In the genomic region with DNA sequence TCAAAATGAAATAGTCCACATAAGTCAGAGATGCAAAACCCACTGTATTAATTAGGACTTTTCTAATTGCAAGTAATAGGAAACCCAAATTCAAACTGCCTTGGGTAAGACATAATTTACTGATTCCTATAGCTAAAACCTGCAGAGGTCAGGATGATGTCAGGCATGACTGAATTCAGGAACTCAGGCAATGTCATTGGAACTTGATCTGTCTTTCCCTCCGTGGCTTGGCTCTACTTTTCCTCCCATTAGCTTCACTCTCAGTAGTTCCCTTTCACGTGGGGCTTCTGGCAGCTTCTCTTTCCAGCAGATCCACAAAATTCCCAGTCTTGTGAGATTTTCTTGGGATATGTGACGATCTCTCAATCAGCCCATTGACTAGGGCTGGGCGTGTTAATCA, we compare ENCODE assay signal across 28 cellular contexts. TPM values are rescaled to one million over a fixed set of nuclear protein-coding genes. Genes with fewer than 3 reads are reported as not detected.
DNase-seq lines count a peak whose midpoint lies in the region; ATAC-seq and TF ChIP-seq lines count a peak whose summit lies in the region.
"Had no signal": no experiment of that assay in that cellular context is flagged by ENCODE, and none has a peak within 500 bp of the region (broad histone marks: within the 10 kb centered on the region; RNA-seq: fewer than 3 reads in every experiment).

No MANE protein-coding gene starts in this region.

- peak overlapping the region; percentile 2 to 52 (median 14) for H3K27ac Mint-ChIP-seq in nephron
- peak overlapping the region; percentile 72 for H3K27ac Mint-ChIP-seq in type B pancreatic cell
- H3K27ac Mint-ChIP-seq: activated naive CD4-positive, alpha-beta T cell treated with anti-CD3 and anti-CD28 coated beads, Interleukin-2, amount 10 ng/mL, durations not matched to agents 7 days and 5 days; activated T-cell treated with anti-CD3 and anti-CD28 coated beads, Interleukin-2, amount 50 U/mL, for 72 hours; T-helper 1 cell treated with Interleukin-12 subunit alpha and Interleukin-12 subunit beta and Interleukin-4 antibody, amounts not matched to agents 30 μg/mL and 1 μg/mL, for 36 hours had no signal

- H3K36me3 Mint-ChIP-seq in nephron (ENCODE audit: low read depth) (no peaks in the 10 kb centered on the region), type B pancreatic cell (no peaks in the 10 kb centered on the region)

- no peak for DNase-seq in right atrium auricular region (ENCODE audit: low spot score)
- DNase-seq in cardiac septum (ENCODE audit: low spot score) = no peak
- no peak for DNase-seq in OCI-LY7 (ENCODE audit: low spot score)
- no peak for DNase-seq in type B pancreatic cell (ENCODE audit: extremely low spot score, unreplicated experiment)
- DNase-seq in stimulated activated CD4-positive, alpha-beta T cell treated with anti-CD3 and anti-CD28 coated beads, Interleukin-2, amount 100 ng/mL, for 24 hours = no peak
- no peak for DNase-seq in activated T-cell treated with anti-CD3 and anti-CD28 coated beads, Interleukin-2, amount 50 U/mL, for 1 hour
- DNase-seq: activated CD4-positive, alpha-beta T cell treated with anti-CD3 and anti-CD28 coated beads for 4 hours; activated naive CD4-positive, alpha-beta T cell treated with anti-CD3 and anti-CD28 coated beads, Interleukin-2, amount 10 ng/mL, durations not matched to agents 7 days and 5 days; activated T-cell treated with anti-CD3 and anti-CD28 coated beads, Interleukin-2, amount 50 U/mL, for 72 hours; amniotic stem cell; BE2C; Calu3; colonic mucosa; DND-41; foreskin keratinocyte; HCEC 1CT; left lung; mucosa of descending colon; NCI-H2081; NCI-H510A; NK-92 treated with Interleukin-12 subunit alpha and Interleukin-12 subunit beta, amount 100 ng/mL, for 24 hours; posterior cingulate gyrus had no signal

- POLR2A ChIA-PET in OCI-LY7 (lab: Charles Lee) = interaction anchor here (0.6 to 1.4 kb wide), 7 partner anchors 11 to 78 kb away, joined by 3 to 10 read pairs (median 5); no protein-coding TSS in a partner anchor

- H3K4me1 ChIP-seq in right atrium auricular region = peaks cover 0 to 46% of the 10 kb centered on the region in 2 donors
- H3K4me1 ChIP-seq in OCI-LY7 (ENCODE audit: insufficient read depth, low read length, poor library complexity, severe bottlenecking) = peaks cover 33% of the 10 kb centered on the region
- H3K4me1 ChIP-seq: BE2C had no signal

- H3K9me3 ChIP-seq in right atrium auricular region = peaks cover 0 to 7% of the 10 kb centered on the region in 2 donors
- peaks cover 6% of the 10 kb centered on the region for H3K9me3 ChIP-seq in OCI-LY7 (ENCODE audit: low read length)
- H3K9me3 ChIP-seq: BE2C, breast epithelium, colonic mucosa, mucosa of descending colon had no signal

- ATAC-seq in HG03175 (IDR thresholded peaks at IDR 0.05; ENCODE audit: unreplicated experiment) = no peak
- ATAC-seq: activated T-cell treated with anti-CD3 and anti-CD28 coated beads, Interleukin-2, amount 50 U/mL, for 72 hours; esophagus mucosa; foreskin keratinocyte; left lung; mucosa of descending colon had no signal

- H3K4me3 Mint-ChIP-seq in nephron (peak overlapping the region in 2 of 3 experiments; percentile 68 to 82), type B pancreatic cell (peak overlapping the region; percentile 74)
- H3K4me3 Mint-ChIP-seq: activated naive CD4-positive, alpha-beta T cell treated with anti-CD3 and anti-CD28 coated beads, Interleukin-2, amount 10 ng/mL, durations not matched to agents 7 days and 5 days; T-helper 1 cell treated with Interleukin-12 subunit alpha and Interleukin-12 subunit beta and Interleukin-4 antibody, amounts not matched to agents 30 μg/mL and 1 μg/mL, for 36 hours had no signal

- no peaks in the 10 kb centered on the region for H3K9me2 ChIP-seq in OCI-LY7 (ENCODE audit: insufficient read depth, low read length)

- H3K9me3 Mint-ChIP-seq in nephron (no peaks in the 10 kb centered on the region), type B pancreatic cell (peaks cover 4% of the 10 kb centered on the region)

- peak overlapping the region; percentile 92 for H3K4me2 ChIP-seq in OCI-LY7 (ENCODE audit: low read length)
- H3K4me2 ChIP-seq: hepatocyte had no signal

- intact Hi-C loops in cardiac septum (cut with DNase I) = loop anchor here (5.0 kb wide), 1 partner anchor 118 kb away; no protein-coding TSS in a partner anchor
- intact Hi-C loops in OCI-LY7 (cut with micrococcal nuclease; ENCODE audit: unreplicated experiment) = no loop called here

- H3K4me3 ChIP-seq in right atrium auricular region (no peak overlapping the region), OCI-LY7 (ENCODE audit: low read depth, low read length, poor library complexity, severe bottlenecking) (no peak overlapping the region)
- H3K4me3 ChIP-seq: breast epithelium, colonic mucosa, hepatocyte, left lung, mucosa of descending colon had no signal

- CTCF ChIA-PET in OCI-LY7 (lab: Charles Lee; ENCODE audit: unreplicated experiment) = interaction anchor here (1.0 kb wide), 1 partner anchor 45 kb away, joined by 3 read pairs; no protein-coding TSS in a partner anchor

- H3K27me3 Mint-ChIP-seq in nephron (ENCODE audit: low read depth) = peaks cover 9% of the 10 kb centered on the region
- no peaks in the 10 kb centered on the region for H3K27me3 Mint-ChIP-seq in type B pancreatic cell

- H3K36me3 ChIP-seq in right atrium auricular region (no peaks in the 10 kb centered on the region), OCI-LY7 (ENCODE audit: insufficient read depth, low read length) (peaks cover 6% of the 10 kb centered on the region; the same call in 1 of the 2 replicates)
- H3K36me3 ChIP-seq: BE2C, breast epithelium, colonic mucosa, left lung had no signal

- no peaks in the 10 kb centered on the region for H3K27me3 ChIP-seq in right atrium auricular region
- H3K27me3 ChIP-seq: breast epithelium, colonic mucosa, hepatocyte, left lung had no signal

- H2AFZ ChIP-seq in OCI-LY7 (ENCODE audit: low read length) = peak overlapping the region; percentile 51; the same call in 1 of the 2 replicates
- H2AFZ ChIP-seq: hepatocyte had no signal

- H3K4me1 Mint-ChIP-seq in nephron = peaks cover 33% of the 10 kb centered on the region
- H3K4me1 Mint-ChIP-seq in type B pancreatic cell (ENCODE audit: unreplicated experiment) = peaks cover 33% of the 10 kb centered on the region

- peaks cover 33% of the 10 kb centered on the region for H3K79me2 ChIP-seq in OCI-LY7 (ENCODE audit: insufficient read depth, low read depth, low read length)

- no peak for TF ChIP-seq CTCF in right atrium auricular region (IDR thresholded peaks at IDR 0.05)
- no peak for TF ChIP-seq CTCF in OCI-LY7 (conservative IDR thresholded peaks at IDR 0.05; ENCODE audit: low read length)
- no peak for TF ChIP-seq CTCF in nephron (IDR thresholded peaks at IDR 0.05; ENCODE audit: unreplicated experiment in 3 of 3)
- TF ChIP-seq CTCF in type B pancreatic cell (conservative IDR thresholded peaks at IDR 0.05) = no peak

- no TSS peak for BruUV-seq in OCI-LY7 (replicated peaks; lab: Mats Ljungman, UMichigan)

- H4K20me1 ChIP-seq in OCI-LY7 (ENCODE audit: insufficient read depth, low read length) = no peaks in the 10 kb centered on the region

- peak overlapping the region; percentile 90 to 94 for H3K27ac ChIP-seq in right atrium auricular region
- peak overlapping the region; percentile 77 for H3K27ac ChIP-seq in OCI-LY7 (ENCODE audit: low read depth, low read length, poor library complexity, severe bottlenecking)
- H3K27ac ChIP-seq: colonic mucosa, foreskin keratinocyte, hepatocyte, left lung had no signal

RNA-seq across cellular contexts. Expression of a gene that starts 2.4 kb away (rescaled TPM):
- total RNA-seq in right atrium auricular region (10 to 100 TPM; 46.1 to 67.4 TPM), cardiac septum (13.4 TPM), OCI-LY7 (2022) (44.5 and 45.7 TPM in 2 replicates), type B pancreatic cell (ENCODE audit: low replicate concordance) (31.3 and 78.6 TPM in 2 replicates)
- total RNA-seq in OCI-LY7 (2014; rRNA removed; shearing (Covaris generic)) = 53.7 and 62.7 TPM in 2 replicates
